ENCODE assay signal across 19 cellular contexts in genomic region chr7:32524631-32525030, GRCh38.
"Had no signal": no experiment of that assay in that cellular context is flagged by ENCODE, and none has a peak within 500 bp of the region (broad histone marks: within the 10 kb centered on the region; RNA-seq: fewer than 3 reads in every experiment).

No MANE protein-coding gene starts in this region.

- H3K9ac ChIP-seq: KMS-11 had no signal

- H3K27ac ChIP-seq: KMS-11, SJSA1, SK-N-MC had no signal

- DNase-seq: Kasumi-1, MM.1S, NCI-H1092 treated with DMSO at 0.1 percent for 48 hours, NCI-H1436, NCI-H187, NCI-H2029, NCI-H2081 treated with DMSO at 0.1 percent for 48 hours, NCI-H2227 treated with DMSO at 0.1 percent for 48 hours, NCI-H524, NCI-H526 treated with DMSO at 0.1 percent for 48 hours, NCI-H748 treated with DMSO at 0.1 percent for 48 hours, Right ventricle myocardium superior, RPMI8226, SIG-M5 had no signal

- H3K27ac Mint-ChIP-seq: IgD-negative memory B cell had no signal

- H3K4me3 Mint-ChIP-seq: IgD-negative memory B cell had no signal

- H3K4me2 ChIP-seq: KMS-11 had no signal

- H3K4me3 ChIP-seq: K562, SJSA1, SK-N-MC had no signal

- H3K27me3 Mint-ChIP-seq: IgD-negative memory B cell had no signal

- H3K27me3 ChIP-seq: SJSA1 had no signal

- ATAC-seq: K562 had no signal

- H3K4me1 ChIP-seq: SJSA1 had no signal
